8 cellular contexts compared by ENCODE assay signal in genomic region chr16:19583665-19584300, GRCh38. TPM values are rescaled to one million over a fixed set of nuclear protein-coding genes. Genes with fewer than 3 reads are reported as not detected.
DNase-seq lines count a peak whose midpoint lies in the region; ATAC-seq, FAIRE-seq and TF ChIP-seq lines count a peak whose summit lies in the region.

No MANE protein-coding gene starts in this region.

- H3K4me1 Mint-ChIP-seq in stimulated activated effector memory CD8-positive, alpha-beta T cell treated with anti-CD3 and anti-CD28 coated beads, Interleukin-12 subunit alpha, Interleukin-12 subunit beta, amount 100 ng/mL, for 72 hours, result peaks cover 6% of the 10 kb centered on the region
- H3K4me1 Mint-ChIP-seq in activated T-helper 2 cell treated with anti-CD3 and anti-CD28 coated beads, Interferon-gamma antibody, Interleukin-2, Interleukin-4, amounts not matched to agents 10 μg/mL and 5 μg/mL and 100 μg/mL, durations not matched to agents 14 hours and 24 hours and 36 hours (ENCODE audit: low read depth), result peaks cover 2% of the 10 kb centered on the region

- H3K4me1 ChIP-seq in adrenal gland (replicated peaks in 1 of 2), result no peaks in the 10 kb centered on the region

- H3K4me3 Mint-ChIP-seq in stimulated activated effector memory CD8-positive, alpha-beta T cell treated with anti-CD3 and anti-CD28 coated beads, Interleukin-12 subunit alpha, Interleukin-12 subunit beta, amount 100 ng/mL, for 72 hours, result no peak overlapping the region
- H3K4me3 Mint-ChIP-seq in activated T-helper 2 cell treated with anti-CD3 and anti-CD28 coated beads, Interferon-gamma antibody, Interleukin-2, Interleukin-4, amounts not matched to agents 10 μg/mL and 5 μg/mL and 100 μg/mL, durations not matched to agents 14 hours and 24 hours and 36 hours (ENCODE audit: low read depth), result no peak overlapping the region

- DNase-seq in AML-193 (lab: John Stamatoyannopoulos, UW) (peak; percentile 7 to 32), GM18507 (ENCODE audit: extremely low spot score, insufficient read length, low read depth) (no peak), NCI-H69 (lab: John Stamatoyannopoulos, UW) (peak; percentile 67), adrenal gland (peak in 6 of 7 donors; percentile 16 to 65 (median 31)), iPS-NIHi7 (ENCODE audit: extremely low spot score) (peak; percentile 41), foreskin melanocyte (no peak)
- no peak for DNase-seq in stimulated activated effector memory CD8-positive, alpha-beta T cell treated with anti-CD3 and anti-CD28 coated beads, Interleukin-12 subunit alpha, Interleukin-12 subunit beta, amount 100 ng/mL, for 72 hours (ENCODE audit: low spot score in 2 of 2)
- DNase-seq in activated T-helper 2 cell treated with anti-CD3 and anti-CD28 coated beads, Interferon-gamma antibody, Interleukin-2, Interleukin-4, amounts not matched to agents 10 μg/mL and 5 μg/mL and 100 μg/mL, durations not matched to agents 14 hours and 24 hours and 36 hours (ENCODE audit: low spot score), result no peak

- H3K9me3 Mint-ChIP-seq in stimulated activated effector memory CD8-positive, alpha-beta T cell treated with anti-CD3 and anti-CD28 coated beads, Interleukin-12 subunit alpha, Interleukin-12 subunit beta, amount 100 ng/mL, for 72 hours, result no peaks in the 10 kb centered on the region
- H3K9me3 Mint-ChIP-seq in activated T-helper 2 cell treated with anti-CD3 and anti-CD28 coated beads, Interferon-gamma antibody, Interleukin-2, Interleukin-4, amounts not matched to agents 10 μg/mL and 5 μg/mL and 100 μg/mL, durations not matched to agents 14 hours and 24 hours and 36 hours, result peaks cover 8% of the 10 kb centered on the region

- WGBS in adrenal gland, 4 donors, result 56 to 60% (median 59%) methylated on average over 5 of the region's 5 CpGs

- TF ChIP-seq POLR2A in adrenal gland (IDR thresholded peaks at IDR 0.05), result no peak

- intact Hi-C loops in adrenal gland (cut with DNase I), result no loop called here
- intact Hi-C loops in activated T-helper 2 cell treated with anti-CD3 and anti-CD28 coated beads, Interferon-gamma antibody, Interleukin-2, Interleukin-4, amounts not matched to agents 10 μg/mL and 5 μg/mL and 100 μg/mL, durations not matched to agents 14 hours and 24 hours and 36 hours (cut with micrococcal nuclease), result loop anchor here (1.0 kb wide), 1 partner anchor 303 kb away; no protein-coding TSS in a partner anchor

- H3K27ac Mint-ChIP-seq in stimulated activated effector memory CD8-positive, alpha-beta T cell treated with anti-CD3 and anti-CD28 coated beads, Interleukin-12 subunit alpha, Interleukin-12 subunit beta, amount 100 ng/mL, for 72 hours, result no peak overlapping the region
- H3K27ac Mint-ChIP-seq in activated T-helper 2 cell treated with anti-CD3 and anti-CD28 coated beads, Interferon-gamma antibody, Interleukin-2, Interleukin-4, amounts not matched to agents 10 μg/mL and 5 μg/mL and 100 μg/mL, durations not matched to agents 14 hours and 24 hours and 36 hours, result no peak overlapping the region

- H3K4me3 ChIP-seq in adrenal gland, result no peak overlapping the region

- H3K27me3 Mint-ChIP-seq in activated T-helper 2 cell treated with anti-CD3 and anti-CD28 coated beads, Interferon-gamma antibody, Interleukin-2, Interleukin-4, amounts not matched to agents 10 μg/mL and 5 μg/mL and 100 μg/mL, durations not matched to agents 14 hours and 24 hours and 36 hours (ENCODE audit: low read depth), result no peaks in the 10 kb centered on the region

- ATAC-seq in stimulated activated effector memory CD8-positive, alpha-beta T cell treated with anti-CD3 and anti-CD28 coated beads, Interleukin-12 subunit alpha, Interleukin-12 subunit beta, amount 100 ng/mL, for 72 hours, result peak; percentile 66

- H3K36me3 ChIP-seq in adrenal gland (replicated peaks in 1 of 2), result peaks cover 0 to 33% of the 10 kb centered on the region in 2 donors

- peak; percentile 57 to 76 (median 65) for TF ChIP-seq CTCF in adrenal gland (IDR thresholded peaks at IDR 0.05)

- no peak overlapping the region for H3K27ac ChIP-seq in adrenal gland

- peak; percentile 66 for FAIRE-seq in GM18507 (lab: Jason Lieb, UNC)

- H3K27me3 ChIP-seq in adrenal gland, result no peaks in the 10 kb centered on the region

- no peaks in the 10 kb centered on the region for H3K9me3 ChIP-seq in adrenal gland (replicated peaks in 1 of 3)

- peaks cover 79% of the 10 kb centered on the region for H3K36me3 Mint-ChIP-seq in stimulated activated effector memory CD8-positive, alpha-beta T cell treated with anti-CD3 and anti-CD28 coated beads, Interleukin-12 subunit alpha, Interleukin-12 subunit beta, amount 100 ng/mL, for 72 hours
- peaks cover 43% of the 10 kb centered on the region for H3K36me3 Mint-ChIP-seq in activated T-helper 2 cell treated with anti-CD3 and anti-CD28 coated beads, Interferon-gamma antibody, Interleukin-2, Interleukin-4, amounts not matched to agents 10 μg/mL and 5 μg/mL and 100 μg/mL, durations not matched to agents 14 hours and 24 hours and 36 hours (ENCODE audit: low read depth)

RNA-seq across cellular contexts. Expression of gene VPS35L, which starts 28.3 kb away (rescaled TPM):
- total RNA-seq in adrenal gland, result 10 to 100 TPM; 59.0 to 96.7 (median 69.5) TPM
- 10 to 100 TPM; 50.8 to 72.4 (median 68.3) TPM for polyA plus RNA-seq in adrenal gland
- total RNA-seq in activated T-helper 2 cell treated with anti-CD3 and anti-CD28 coated beads, Interferon-gamma antibody, Interleukin-2, Interleukin-4, amounts not matched to agents 10 μg/mL and 5 μg/mL and 100 μg/mL, durations not matched to agents 14 hours and 24 hours and 36 hours, result 44.3 and 45.7 TPM in 2 replicates

Comparison
In these comparisons a context has a peak if more than half of its experiments do, and no peak if none do; other contexts are left out.
1. DNase-seq: peak in AML-193 (2 of 2), NCI-H69 (single experiment), adrenal gland (6 of 7) and iPS-NIHi7 (single experiment); none in GM18507 (single experiment), stimulated activated effector memory CD8-positive, alpha-beta T cell treated with anti-CD3 and anti-CD28 coated beads, Interleukin-12 subunit alpha, Interleukin-12 subunit beta, amount 100 ng/mL, for 72 hours (0 of 2), foreskin melanocyte (single experiment) and activated T-helper 2 cell treated with anti-CD3 and anti-CD28 coated beads, Interferon-gamma antibody, Interleukin-2, Interleukin-4, amounts not matched to agents 10 μg/mL and 5 μg/mL and 100 μg/mL, durations not matched to agents 14 hours and 24 hours and 36 hours (single experiment).